ENCODE assay signal across 12 cellular contexts in the genomic region with DNA sequence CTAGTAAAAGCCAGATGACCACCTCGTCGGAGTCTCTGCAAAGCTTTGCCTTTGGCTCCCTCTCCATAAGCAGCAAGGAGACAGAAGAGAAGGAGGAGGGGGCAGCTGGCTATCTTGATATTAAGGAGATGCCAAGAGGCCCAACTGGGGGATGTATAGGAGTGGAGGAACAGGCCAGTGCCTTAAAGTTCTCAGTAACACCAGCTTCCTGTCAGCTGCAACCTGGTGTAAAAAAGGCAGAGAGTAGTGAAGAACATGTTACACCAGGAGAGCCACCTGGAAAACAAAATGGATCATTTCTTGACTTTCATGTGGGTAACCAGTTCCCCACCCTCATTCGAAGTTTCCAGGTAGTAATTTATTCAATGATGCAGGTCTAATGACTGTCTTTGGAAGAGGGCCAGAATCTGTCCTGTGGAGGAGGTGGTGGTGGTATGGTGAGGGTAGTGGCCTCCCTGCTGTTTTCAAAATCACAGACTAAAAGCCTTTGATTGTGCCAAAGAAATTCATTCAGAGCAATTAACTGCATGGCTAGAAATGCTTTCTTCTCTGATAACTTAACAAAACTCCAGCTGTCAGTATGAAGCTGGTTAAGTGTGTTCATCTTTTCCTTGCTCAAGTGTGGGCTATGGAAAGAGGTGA. TPM values are rescaled to one million over a fixed set of nuclear protein-coding genes. Genes with fewer than 3 reads are reported as not detected.
DNase-seq lines count a peak whose midpoint lies in the region; ATAC-seq lines count a peak whose summit lies in the region.
"Had no signal": no experiment of that assay in that cellular context is flagged by ENCODE, and none has a peak within 500 bp of the region (broad histone marks: within the 10 kb centered on the region; RNA-seq: fewer than 3 reads in every experiment).

No MANE protein-coding gene starts in this region.

- no peak for ATAC-seq in stimulated activated naive CD8-positive, alpha-beta T cell treated with anti-CD3 and anti-CD28 coated beads, Interleukin-15, Interleukin-2, amounts not matched to agents 100 U/mL and 50 U/mL, for 24 hours
- no peak for ATAC-seq in GM18502 (IDR thresholded peaks at IDR 0.05; ENCODE audit: poor library complexity, unreplicated experiment)
- ATAC-seq in HG02610 (IDR thresholded peaks at IDR 0.05; ENCODE audit: unreplicated experiment) = no peak
- ATAC-seq: gastroesophageal sphincter had no signal

- no peak for DNase-seq in stimulated activated naive CD8-positive, alpha-beta T cell treated with anti-CD3 and anti-CD28 coated beads, Interleukin-15, Interleukin-2, amounts not matched to agents 100 U/mL and 50 U/mL, for 24 hours
- DNase-seq in NCI-H2171 (lab: John Stamatoyannopoulos, UW) = peak; percentile 50
- DNase-seq in activated naive CD8-positive, alpha-beta T cell treated with anti-CD3 and anti-CD28 coated beads for 36 hours = no peak
- no peak for DNase-seq in SJCRH30
- DNase-seq in COLO829 (ENCODE audit: low spot score) = no peak
- DNase-seq: adrenal gland, midbrain, SW 1271 had no signal

- H3K4me1 Mint-ChIP-seq in stimulated activated naive CD8-positive, alpha-beta T cell treated with anti-CD3 and anti-CD28 coated beads, Interleukin-15, Interleukin-2, amounts not matched to agents 100 ng/mL and 50 ng/mL, for 24 hours (ENCODE audit: low read depth) = peaks cover 14% of the 10 kb centered on the region
- peaks cover 13% of the 10 kb centered on the region for H3K4me1 Mint-ChIP-seq in activated naive CD8-positive, alpha-beta T cell treated with anti-CD3 and anti-CD28 coated beads for 36 hours

- H3K36me3 Mint-ChIP-seq in stimulated activated naive CD8-positive, alpha-beta T cell treated with anti-CD3 and anti-CD28 coated beads, Interleukin-15, Interleukin-2, amounts not matched to agents 100 ng/mL and 50 ng/mL, for 24 hours (ENCODE audit: low read depth) = peaks cover 52% of the 10 kb centered on the region
- peaks cover 29% of the 10 kb centered on the region for H3K36me3 Mint-ChIP-seq in activated naive CD8-positive, alpha-beta T cell treated with anti-CD3 and anti-CD28 coated beads for 36 hours

- 0 out of 2 replicates have a peak, but pooled peaks cover 4% of the 10 kb centered on the region for H3K9me3 ChIP-seq in SJCRH30 (replicated peaks)
- H3K9me3 ChIP-seq: adrenal gland, gastroesophageal sphincter had no signal

- peak overlapping the region; percentile 42 for H3K27ac Mint-ChIP-seq in stimulated activated naive CD8-positive, alpha-beta T cell treated with anti-CD3 and anti-CD28 coated beads, Interleukin-15, Interleukin-2, amounts not matched to agents 100 ng/mL and 50 ng/mL, for 24 hours
- H3K27ac Mint-ChIP-seq in activated naive CD8-positive, alpha-beta T cell treated with anti-CD3 and anti-CD28 coated beads for 36 hours = peak overlapping the region; percentile 35

- H3K9me3 Mint-ChIP-seq in stimulated activated naive CD8-positive, alpha-beta T cell treated with anti-CD3 and anti-CD28 coated beads, Interleukin-15, Interleukin-2, amounts not matched to agents 100 ng/mL and 50 ng/mL, for 24 hours = peaks cover 6% of the 10 kb centered on the region
- H3K9me3 Mint-ChIP-seq in activated naive CD8-positive, alpha-beta T cell treated with anti-CD3 and anti-CD28 coated beads for 36 hours = no peaks in the 10 kb centered on the region

- no peak overlapping the region for H3K4me3 Mint-ChIP-seq in stimulated activated naive CD8-positive, alpha-beta T cell treated with anti-CD3 and anti-CD28 coated beads, Interleukin-15, Interleukin-2, amounts not matched to agents 100 ng/mL and 50 ng/mL, for 24 hours
- no peak overlapping the region for H3K4me3 Mint-ChIP-seq in activated naive CD8-positive, alpha-beta T cell treated with anti-CD3 and anti-CD28 coated beads for 36 hours

- H3K27me3 Mint-ChIP-seq in stimulated activated naive CD8-positive, alpha-beta T cell treated with anti-CD3 and anti-CD28 coated beads, Interleukin-15, Interleukin-2, amounts not matched to agents 100 ng/mL and 50 ng/mL, for 24 hours = no peaks in the 10 kb centered on the region
- H3K27me3 Mint-ChIP-seq in activated naive CD8-positive, alpha-beta T cell treated with anti-CD3 and anti-CD28 coated beads for 36 hours = no peaks in the 10 kb centered on the region

- H3K4me3 ChIP-seq in SJCRH30 = no peak overlapping the region
- H3K4me3 ChIP-seq: adrenal gland, gastroesophageal sphincter had no signal

- no peaks in the 10 kb centered on the region; the same call in 1 of the 2 replicates for H3K36me3 ChIP-seq in SJCRH30
- H3K36me3 ChIP-seq: adrenal gland had no signal

- no peaks in the 10 kb centered on the region for H3K27me3 ChIP-seq in SJCRH30
- H3K27me3 ChIP-seq: adrenal gland, gastroesophageal sphincter had no signal

- peaks cover 7% of the 10 kb centered on the region; the same call in 1 of the 2 replicates for H3K4me1 ChIP-seq in SJCRH30
- H3K4me1 ChIP-seq: adrenal gland, gastroesophageal sphincter had no signal

- H3K27ac ChIP-seq in SJCRH30 = no peak overlapping the region
- H3K27ac ChIP-seq: adrenal gland, gastroesophageal sphincter had no signal

RNA-seq across cellular contexts. Expression of a gene that starts 27.3 kb away (rescaled TPM):
- total RNA-seq in activated naive CD8-positive, alpha-beta T cell treated with anti-CD3 and anti-CD28 coated beads for 36 hours = under 1 TPM; 0.90 to 0.99 TPM
- 1.0 and 1.3 TPM in 2 replicates for total RNA-seq in SJCRH30 (2014; rRNA removed; shearing (Covaris generic))
